Comparison of ENCODE assay signal across 22 cellular contexts in genomic region chr6:50977796-50978195, GRCh38.
DNase-seq lines count a peak whose midpoint lies in the region; FAIRE-seq and TF ChIP-seq lines count a peak whose summit lies in the region.
"Had no signal": no experiment of that assay in that cellular context is flagged by ENCODE, and none has a peak within 500 bp of the region (broad histone marks: within the 10 kb centered on the region; RNA-seq: fewer than 3 reads in every experiment).

No MANE protein-coding gene starts in this region.

- POLR2A ChIA-PET in H1 (lab: Charles Lee; ENCODE audit: partially characterized antibody): no interaction called here

- no peak overlapping the region for H3K4me3 ChIP-seq in H1 (ENCODE audit: extremely low read depth in 1 of 4, insufficient read depth in 2 of 4, low read depth in 3 of 4, low read length in 4 of 4)
- H3K4me3 ChIP-seq in mesenchymal stem cell (ENCODE audit: insufficient read depth in 1 of 2, low read depth in 1 of 2, low read length in 2 of 2): no peak overlapping the region
- H3K4me3 ChIP-seq in neuronal stem cell (ENCODE audit: low read length in 2 of 2): no peak overlapping the region
- H3K4me3 ChIP-seq: BLaER1 treated with 17β-estradiol and CSF1 and Interleukin-3, amounts not matched to agents 10 nM and 100 nM had no signal

- TF ChIP-seq CTCF in H1 (IDR thresholded peaks at IDR 0.05; ENCODE audit: control extremely low read depth in 1 of 3, insufficient read depth in 1 of 3, low read depth in 1 of 3, low read length in 3 of 3) (no peak), glutamatergic neuron (IDR thresholded peaks at IDR 0.05; ENCODE audit: partially characterized antibody, unreplicated experiment) (no peak)

- H2BK120ac ChIP-seq in H1 (replicated peaks; ENCODE audit: low read depth, low read length): no peak overlapping the region
- no peak overlapping the region for H2BK120ac ChIP-seq in mesenchymal stem cell (ENCODE audit: low read depth, low read length)
- H2BK120ac ChIP-seq in neuronal stem cell (ENCODE audit: low read depth, low read length): no peak overlapping the region

- H2AFZ ChIP-seq in H1 (ENCODE audit: low read length) (no peak overlapping the region), mesenchymal stem cell (ENCODE audit: low read depth, low read length) (no peak overlapping the region), neuronal stem cell (ENCODE audit: low read length) (no peak overlapping the region)

- CTCF ChIA-PET in H1 (lab: Charles Lee; ENCODE audit: partially characterized antibody): interaction anchor here (0.7 to 1.5 kb wide), 2 partner anchors 11 to 475 kb away, joined by 3 read pairs; no protein-coding TSS in a partner anchor

- H3K79me1 ChIP-seq in H1 (ENCODE audit: low read depth, low read length) (no peaks in the 10 kb centered on the region), mesenchymal stem cell (replicated peaks; ENCODE audit: low read length, poor library complexity, severe bottlenecking) (no peaks in the 10 kb centered on the region), neuronal stem cell (ENCODE audit: low read depth, low read length) (no peaks in the 10 kb centered on the region)

- no peak for TF ChIP-seq RAD21 in H1 (IDR thresholded peaks at IDR 0.05 in 1 of 2, conservative IDR thresholded peaks at IDR 0.05 in 1 of 2; ENCODE audit: low read depth in 2 of 2, low read length in 2 of 2)

- no peak overlapping the region for H3K9ac ChIP-seq in H1 (replicated peaks in 1 of 4; ENCODE audit: extremely low read depth in 1 of 4, low read depth in 3 of 4, low read length in 3 of 4)
- no peak overlapping the region for H3K9ac ChIP-seq in mesenchymal stem cell (ENCODE audit: low read length)
- H3K9ac ChIP-seq in neuronal stem cell (ENCODE audit: low read depth, low read length, poor library complexity): no peak overlapping the region
- H3K9ac ChIP-seq: BLaER1 treated with 17β-estradiol and CSF1 and Interleukin-3, amounts not matched to agents 10 nM and 100 nM had no signal

- no peak overlapping the region for H3K23ac ChIP-seq in H1 (ENCODE audit: insufficient read length)
- H3K23ac ChIP-seq in mesenchymal stem cell (ENCODE audit: low read length in 2 of 2): no peak overlapping the region
- no peak overlapping the region for H3K23ac ChIP-seq in neuronal stem cell (ENCODE audit: low read depth, low read length, poor library complexity)

- H3K9me3 ChIP-seq in H1 (ENCODE audit: insufficient read depth in 2 of 2, low read depth in 1 of 2, low read length in 1 of 2) (no peaks in the 10 kb centered on the region), mesenchymal stem cell (ENCODE audit: control insufficient read depth, low read length) (no peaks in the 10 kb centered on the region), neuronal stem cell (replicated peaks in 1 of 2; ENCODE audit: control insufficient read depth in 2 of 2, insufficient read depth in 1 of 2, low read depth in 1 of 2, low read length in 2 of 2) (no peaks in the 10 kb centered on the region)
- H3K9me3 ChIP-seq: BLaER1 treated with 17β-estradiol and CSF1 and Interleukin-3, amounts not matched to agents 10 nM and 100 nM; Caco-2 had no signal

- H2BK15ac ChIP-seq in H1 (ENCODE audit: low read length) (no peak overlapping the region), mesenchymal stem cell (ENCODE audit: low read depth, poor library complexity, severe bottlenecking) (no peak overlapping the region), neuronal stem cell (ENCODE audit: low read length) (no peak overlapping the region)

- no peaks in the 10 kb centered on the region for H3K4me1 Mint-ChIP-seq in glutamatergic neuron (ENCODE audit: low read depth, unreplicated experiment)
- H3K4me1 Mint-ChIP-seq: B cell had no signal

- H2AK5ac ChIP-seq in H1 (ENCODE audit: low read depth, low read length) (no peak overlapping the region), mesenchymal stem cell (ENCODE audit: low read length, severe bottlenecking) (no peak overlapping the region), neuronal stem cell (ENCODE audit: low read depth, low read length) (no peak overlapping the region)

- H3K18ac ChIP-seq in H1 (ENCODE audit: extremely low read depth, low read length): no peak overlapping the region
- H3K18ac ChIP-seq in mesenchymal stem cell (ENCODE audit: low read depth in 1 of 2, low read length in 2 of 2): no peak overlapping the region
- H3K18ac ChIP-seq in neuronal stem cell (ENCODE audit: low read length): no peak overlapping the region

- no peaks in the 10 kb centered on the region for H3K36me3 ChIP-seq in H1 (ENCODE audit: control insufficient read depth in 2 of 4, insufficient read depth in 4 of 4, low read length in 3 of 4)
- H3K36me3 ChIP-seq in mesenchymal stem cell (ENCODE audit: control insufficient read depth in 1 of 2, insufficient read depth in 2 of 2, low read depth in 1 of 2, low read length in 2 of 2): no peaks in the 10 kb centered on the region
- no peaks in the 10 kb centered on the region for H3K36me3 ChIP-seq in neuronal stem cell (replicated peaks in 1 of 2; ENCODE audit: control insufficient read depth in 2 of 2, insufficient read depth in 2 of 2, low read length in 2 of 2)
- H3K36me3 ChIP-seq: BLaER1 treated with 17β-estradiol and CSF1 and Interleukin-3, amounts not matched to agents 10 nM and 100 nM had no signal

- no peak overlapping the region for H2BK5ac ChIP-seq in H1 (ENCODE audit: low read depth, low read length)
- no peak overlapping the region for H2BK5ac ChIP-seq in mesenchymal stem cell (ENCODE audit: low read depth, low read length, poor library complexity, severe bottlenecking)
- H2BK5ac ChIP-seq in neuronal stem cell (ENCODE audit: low read length): no peak overlapping the region

- H4K5ac ChIP-seq in H1 (ENCODE audit: insufficient read length, low read depth, low read length): no peak overlapping the region

- peaks cover 0 to 3% (median 1%) of the 10 kb centered on the region in 4 experiments; a peak in 2 of 7 replicates for H3K4me1 ChIP-seq in H1 (replicated peaks in 1 of 4; ENCODE audit: control insufficient read depth in 3 of 4, insufficient read depth in 4 of 4, low read length in 3 of 4)
- H3K4me1 ChIP-seq in mesenchymal stem cell (ENCODE audit: control insufficient read depth, insufficient read depth, low read depth, low read length): no peaks in the 10 kb centered on the region
- H3K4me1 ChIP-seq in neuronal stem cell (ENCODE audit: control insufficient read depth in 2 of 2, insufficient read depth in 1 of 2, low read depth in 1 of 2, low read length in 2 of 2): no peaks in the 10 kb centered on the region
- H3K4me1 ChIP-seq: BLaER1 treated with 17β-estradiol and CSF1 and Interleukin-3, amounts not matched to agents 10 nM and 100 nM; Caco-2 had no signal

- WGBS in H1 (ENCODE audit: extremely low coverage in 1 of 2, insufficient coverage in 1 of 2, insufficient read length in 1 of 2, insufficient replicate concordance in 2 of 2, low coverage in 1 of 2, low lambda C conversion rate in 2 of 2, missing lambda C conversion rate in 1 of 2), 2 experiments: 78% methylated on average over 1 of the region's 1 CpG; no CpG with 5 or more reads in 1 of the 2 experiments
- 45% methylated on average over 1 of the region's 1 CpG for WGBS in mesenchymal stem cell
- no CpG with 5 or more reads among the region's 1 CpG for WGBS in neuronal stem cell (ENCODE audit: extremely low coverage in 2 of 2, insufficient read length in 2 of 2, insufficient replicate concordance in 1 of 2), 2 donors

- H3K4ac ChIP-seq in H1 (replicated peaks; ENCODE audit: insufficient read length, low read depth, low read length) (no peak overlapping the region), mesenchymal stem cell (ENCODE audit: low read depth in 1 of 2, low read length in 2 of 2) (no peak overlapping the region), neuronal stem cell (ENCODE audit: low read length) (no peak overlapping the region)

- H3K79me2 ChIP-seq in H1 (ENCODE audit: control insufficient read depth in 1 of 2, insufficient read depth in 2 of 2, low read length in 2 of 2): no peaks in the 10 kb centered on the region

- H3K36me3 Mint-ChIP-seq in glutamatergic neuron (ENCODE audit: unreplicated experiment): no peaks in the 10 kb centered on the region
- H3K36me3 Mint-ChIP-seq: CD8-positive, alpha-beta T cell had no signal

- H4K20me1 ChIP-seq in H1 (replicated peaks in 1 of 2; ENCODE audit: control insufficient read depth in 1 of 2, insufficient read depth in 2 of 2, low read length in 2 of 2): no peaks in the 10 kb centered on the region
- H4K20me1 ChIP-seq: BLaER1 treated with 17β-estradiol and CSF1 and Interleukin-3, amounts not matched to agents 10 nM and 100 nM had no signal

- H2BK12ac ChIP-seq in H1 (ENCODE audit: low read depth, low read length): no peak overlapping the region
- H2BK12ac ChIP-seq in mesenchymal stem cell (ENCODE audit: low read length in 2 of 2): no peak overlapping the region
- H2BK12ac ChIP-seq in neuronal stem cell (ENCODE audit: low read length): no peak overlapping the region

- no peak overlapping the region for H3K56ac ChIP-seq in H1 (replicated peaks; ENCODE audit: insufficient read length, low read depth, low read length)

- H3K23me2 ChIP-seq in H1 (ENCODE audit: low read depth, low read length): no peaks in the 10 kb centered on the region

- no peak overlapping the region for H3K4me3 Mint-ChIP-seq in glutamatergic neuron (ENCODE audit: unreplicated experiment)
- H3K4me3 Mint-ChIP-seq: B cell; CD4-positive, alpha-beta T cell; CD8-positive, alpha-beta T cell had no signal

- H3K27me3 ChIP-seq in H1 (replicated peaks in 1 of 4; ENCODE audit: control insufficient read depth in 3 of 4, extremely low read depth in 1 of 4, insufficient read depth in 3 of 4, low read length in 3 of 4): no peaks in the 10 kb centered on the region
- no peaks in the 10 kb centered on the region for H3K27me3 ChIP-seq in mesenchymal stem cell (ENCODE audit: control insufficient read depth in 1 of 2, insufficient read depth in 1 of 2, low read length in 2 of 2)
- H3K27me3 ChIP-seq in neuronal stem cell (ENCODE audit: control insufficient read depth in 3 of 3, insufficient read depth in 3 of 3, low read depth in 1 of 3, low read length in 3 of 3): no peaks in the 10 kb centered on the region
- H3K27me3 ChIP-seq: BLaER1 treated with 17β-estradiol and CSF1 and Interleukin-3, amounts not matched to agents 10 nM and 100 nM had no signal

- H3K27me3 Mint-ChIP-seq in glutamatergic neuron (ENCODE audit: unreplicated experiment): no peaks in the 10 kb centered on the region
- H3K27me3 Mint-ChIP-seq: B cell; CD4-positive, alpha-beta T cell had no signal

- H3K27ac ChIP-seq in H1 (ENCODE audit: low read depth, low read length) (no peak overlapping the region), mesenchymal stem cell (ENCODE audit: low read length, poor library complexity, severe bottlenecking) (peak overlapping the region; percentile 62), neuronal stem cell (replicated peaks; ENCODE audit: low read length) (no peak overlapping the region)
- H3K27ac ChIP-seq: BLaER1 treated with 17β-estradiol and CSF1 and Interleukin-3, amounts not matched to agents 10 nM and 100 nM; C4-2B had no signal

- no peak overlapping the region for H4K8ac ChIP-seq in H1 (ENCODE audit: extremely low read depth, insufficient read depth, low read length)
- H4K8ac ChIP-seq in mesenchymal stem cell (ENCODE audit: low read length): no peak overlapping the region
- no peak overlapping the region for H4K8ac ChIP-seq in neuronal stem cell (ENCODE audit: low read depth, low read length)

- no peak overlapping the region for H2BK20ac ChIP-seq in H1 (ENCODE audit: low read length)

- no peak for FAIRE-seq in H1 (lab: Jason Lieb, UNC)
- FAIRE-seq: A204.1, D721Med, G401.6, GM12891, GM19239 had no signal

- H3K27ac Mint-ChIP-seq in glutamatergic neuron (ENCODE audit: unreplicated experiment): no peak overlapping the region
- H3K27ac Mint-ChIP-seq: B cell; CD4-positive, alpha-beta T cell; CD8-positive, alpha-beta T cell had no signal

- TF ChIP-seq POLR2A in H1 (IDR thresholded peaks at IDR 0.05; ENCODE audit: control extremely low read depth in 1 of 2, low read depth in 2 of 2, low read length in 2 of 2): no peak

- H3K9me3 Mint-ChIP-seq in glutamatergic neuron (ENCODE audit: unreplicated experiment): no peaks in the 10 kb centered on the region

- TF ChIP-seq EP300 in H1 (IDR thresholded peaks at IDR 0.05; ENCODE audit: borderline replicate concordance in 1 of 2, low read depth in 2 of 2, low read length in 2 of 2): no peak

- H3K4me2 ChIP-seq in H1 (ENCODE audit: insufficient read depth in 1 of 2, low read depth in 2 of 2, low read length in 2 of 2): no peak overlapping the region
- H3K4me2 ChIP-seq in mesenchymal stem cell (ENCODE audit: low read length, poor library complexity, severe bottlenecking): no peak overlapping the region
- no peak overlapping the region for H3K4me2 ChIP-seq in neuronal stem cell (ENCODE audit: insufficient read depth, low read length, poor library complexity, severe bottlenecking)
- H3K4me2 ChIP-seq: BLaER1 treated with 17β-estradiol and CSF1 and Interleukin-3, amounts not matched to agents 10 nM and 100 nM had no signal

- H3K14ac ChIP-seq in H1 (ENCODE audit: insufficient read length): no peak overlapping the region
- no peak overlapping the region for H3K14ac ChIP-seq in mesenchymal stem cell (ENCODE audit: low read length in 2 of 2)
- H3K14ac ChIP-seq in neuronal stem cell (ENCODE audit: low read length): no peak overlapping the region

- no peak overlapping the region for H4K91ac ChIP-seq in H1 (replicated peaks; ENCODE audit: insufficient read length, low read length)
- H4K91ac ChIP-seq in mesenchymal stem cell (ENCODE audit: low read length): no peak overlapping the region
- no peak overlapping the region for H4K91ac ChIP-seq in neuronal stem cell (ENCODE audit: low read depth, low read length, poor library complexity)

- DNase-seq in H1 (ENCODE audit: low read depth in 1 of 2, low spot score in 2 of 2) (no peak), mesenchymal stem cell (no peak), neuronal stem cell (ENCODE audit: low spot score) (no peak), glutamatergic neuron (no peak), AG20443 (ENCODE audit: low spot score) (no peak)
- DNase-seq: 8988T; ACHN; AML-193; Caco-2; Calu3; CD4-positive, alpha-beta T cell; CD8-positive, alpha-beta T cell; DMS79 treated with DMSO at 0.1 percent for 48 hours; GF-D8 had no signal
